ENCODE assay signal across 16 cellular contexts in the genomic region with DNA sequence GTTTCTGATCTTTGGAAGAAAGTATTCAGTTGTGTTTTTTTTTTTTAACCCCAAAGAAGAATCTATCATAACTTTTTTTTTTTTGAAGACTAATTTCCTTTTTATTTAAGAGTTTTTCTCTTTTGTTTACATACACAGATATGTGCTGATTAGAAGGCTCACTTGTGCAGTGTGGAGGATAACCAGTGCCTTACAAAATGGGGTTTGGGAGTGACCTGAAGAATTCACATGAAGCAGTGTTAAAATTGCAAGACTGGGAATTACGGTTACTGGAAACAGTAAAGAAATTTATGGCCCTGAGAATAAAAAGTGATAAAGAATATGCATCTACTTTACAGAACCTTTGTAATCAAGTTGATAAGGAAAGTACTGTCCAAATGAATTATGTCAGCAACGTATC. TPM values are rescaled to one million over a fixed set of nuclear protein-coding genes. Genes with fewer than 3 reads are reported as not detected.
DNase-seq lines count a peak whose midpoint lies in the region; TF ChIP-seq lines count a peak whose summit lies in the region.
"Had no signal": no experiment of that assay in that cellular context is flagged by ENCODE, and none has a peak within 500 bp of the region (broad histone marks: within the 10 kb centered on the region; RNA-seq: fewer than 3 reads in every experiment).

No MANE protein-coding gene starts in this region.

- H4K91ac ChIP-seq in mesenchymal stem cell (ENCODE audit: low read length), result no peak overlapping the region

- H2AFZ ChIP-seq in mesenchymal stem cell (ENCODE audit: low read depth, low read length), result no peak overlapping the region
- H2AFZ ChIP-seq: GM23338 had no signal

- no peak overlapping the region for H2BK15ac ChIP-seq in mesenchymal stem cell (ENCODE audit: low read depth, poor library complexity, severe bottlenecking)

- peak overlapping the region; percentile 11; the same call in 1 of the 2 replicates for H3K27ac ChIP-seq in VCaP
- no peak overlapping the region for H3K27ac ChIP-seq in mesenchymal stem cell (ENCODE audit: low read length, poor library complexity, severe bottlenecking)
- no peak overlapping the region for H3K27ac ChIP-seq in spleen

- no peak overlapping the region for H2BK12ac ChIP-seq in mesenchymal stem cell (ENCODE audit: low read length in 2 of 2)

- no peaks in the 10 kb centered on the region for H3K4me1 ChIP-seq in mesenchymal stem cell (ENCODE audit: control insufficient read depth, insufficient read depth, low read depth, low read length)
- no peaks in the 10 kb centered on the region for H3K4me1 ChIP-seq in BE2C
- H3K4me1 ChIP-seq in spleen, result no peaks in the 10 kb centered on the region
- H3K4me1 ChIP-seq: Caco-2 had no signal

- H3K18ac ChIP-seq in mesenchymal stem cell (ENCODE audit: low read depth in 1 of 2, low read length in 2 of 2), result no peak overlapping the region

- TF ChIP-seq CTCF in HFFc6 (IDR thresholded peaks at IDR 0.05) (no peak), VCaP (conservative IDR thresholded peaks at IDR 0.05) (no peak), BE2C (IDR thresholded peaks at IDR 0.05; ENCODE audit: low read depth, low read length) (no peak), spleen (IDR thresholded peaks at IDR 0.05 in 8 of 11, conservative IDR thresholded peaks at IDR 0.05 in 3 of 11) (no peak)

- H3K36me3 ChIP-seq in mesenchymal stem cell (ENCODE audit: control insufficient read depth in 1 of 2, insufficient read depth in 2 of 2, low read depth in 1 of 2, low read length in 2 of 2) (peaks cover 8 to 9% of the 10 kb centered on the region in 2 experiments), BE2C (no peaks in the 10 kb centered on the region), spleen (peaks cover 0 to 39% (median 0%) of the 10 kb centered on the region in 6 donors)

- H3K9me3 ChIP-seq in mesenchymal stem cell (ENCODE audit: control insufficient read depth, low read length) (peaks cover 3% of the 10 kb centered on the region), BE2C (no peaks in the 10 kb centered on the region), spleen (peaks cover 0 to 11% (median 3%) of the 10 kb centered on the region in 8 donors)
- H3K9me3 ChIP-seq: Caco-2 had no signal

- H3K4me2 ChIP-seq in mesenchymal stem cell (ENCODE audit: low read length, poor library complexity, severe bottlenecking), result no peak overlapping the region
- H3K4me2 ChIP-seq: GM23338 had no signal

- H3K4me3 ChIP-seq in mesenchymal stem cell (ENCODE audit: insufficient read depth in 1 of 2, low read depth in 1 of 2, low read length in 2 of 2) (no peak overlapping the region), BE2C (ENCODE audit: low read depth, low read length) (no peak overlapping the region), spleen (no peak overlapping the region)
- H3K4me3 ChIP-seq: GM23338 had no signal

- H2AK5ac ChIP-seq in mesenchymal stem cell (ENCODE audit: low read length, severe bottlenecking), result no peak overlapping the region

- peaks cover 24% of the 10 kb centered on the region for H3K79me1 ChIP-seq in mesenchymal stem cell (replicated peaks; ENCODE audit: low read length, poor library complexity, severe bottlenecking)

- H3K4ac ChIP-seq in mesenchymal stem cell (ENCODE audit: low read depth in 1 of 2, low read length in 2 of 2), result no peak overlapping the region

- no peak overlapping the region for H2BK120ac ChIP-seq in mesenchymal stem cell (ENCODE audit: low read depth, low read length)

- H3K14ac ChIP-seq in mesenchymal stem cell (ENCODE audit: low read length in 2 of 2), result no peak overlapping the region

- intact Hi-C loops in spleen (cut with DNase I; ENCODE audit: low total_unique reads), result no loop called here
- intact Hi-C loops in activated CD4-positive, alpha-beta T cell treated with anti-CD3 and anti-CD28 coated beads, Interleukin-2, amount 10 ng/mL, durations not matched to agents 24 days and 14 days (cut with micrococcal nuclease), result no loop called here

- H3K4me1 Mint-ChIP-seq in HFFc6 (ENCODE audit: low read depth), result peaks cover 57% of the 10 kb centered on the region
- peaks cover 2% of the 10 kb centered on the region for H3K4me1 Mint-ChIP-seq in activated CD4-positive, alpha-beta T cell treated with anti-CD3 and anti-CD28 coated beads, Interleukin-2, amount 10 ng/mL, durations not matched to agents 24 days and 14 days
- H3K4me1 Mint-ChIP-seq: CD8-positive, alpha-beta memory T cell had no signal

- H3K27me3 ChIP-seq in mesenchymal stem cell (ENCODE audit: control insufficient read depth in 1 of 2, insufficient read depth in 1 of 2, low read length in 2 of 2) (no peaks in the 10 kb centered on the region), BE2C (no peaks in the 10 kb centered on the region), spleen (replicated peaks in 1 of 7) (no peaks in the 10 kb centered on the region)

- H3K23ac ChIP-seq in mesenchymal stem cell (ENCODE audit: low read length in 2 of 2), result no peak overlapping the region

- peaks cover 6% of the 10 kb centered on the region for H3K9me3 Mint-ChIP-seq in HFFc6
- H3K9me3 Mint-ChIP-seq in activated CD4-positive, alpha-beta T cell treated with anti-CD3 and anti-CD28 coated beads, Interleukin-2, amount 10 ng/mL, durations not matched to agents 24 days and 14 days, result peaks cover under 1% of the 10 kb centered on the region

- DNase-seq in HFFc6, result no peak
- DNase-seq in mesenchymal stem cell, result peak; percentile 34
- no peak for DNase-seq in BE2C
- DNase-seq in COR-L47 (lab: John Stamatoyannopoulos, UW), result no peak
- DNase-seq in spleen, result no peak
- DNase-seq in activated CD4-positive, alpha-beta T cell treated with anti-CD3 and anti-CD28 coated beads, Interleukin-2, amount 10 ng/mL, durations not matched to agents 24 days and 14 days, result no peak
- DNase-seq: 8988T; C1 segment of cervical spinal cord; Caco-2; CD4-positive, CD25-positive, alpha-beta regulatory T cell; CD8-positive, alpha-beta memory T cell; HCEC 1CT; IMR-90 had no signal

- WGBS in mesenchymal stem cell, result no CpG with 5 or more reads among the region's 2 CpGs
- WGBS in spleen, 5 donors, result 83 to 92% (median 84%) methylated on average over 2 of the region's 2 CpGs

- H3K4me3 Mint-ChIP-seq in HFFc6, result no peak overlapping the region
- no peak overlapping the region for H3K4me3 Mint-ChIP-seq in activated CD4-positive, alpha-beta T cell treated with anti-CD3 and anti-CD28 coated beads, Interleukin-2, amount 10 ng/mL, durations not matched to agents 24 days and 14 days
- H3K4me3 Mint-ChIP-seq: B cell; CD8-positive, alpha-beta memory T cell; GM23338 had no signal

- H3K36me3 Mint-ChIP-seq in HFFc6 (ENCODE audit: low read depth), result peaks cover 47% of the 10 kb centered on the region
- no peaks in the 10 kb centered on the region for H3K36me3 Mint-ChIP-seq in activated CD4-positive, alpha-beta T cell treated with anti-CD3 and anti-CD28 coated beads, Interleukin-2, amount 10 ng/mL, durations not matched to agents 24 days and 14 days (ENCODE audit: low read depth)

- H3K27ac Mint-ChIP-seq in HFFc6, result peak overlapping the region; percentile 27; the same call in 1 of the 2 replicates
- no peak overlapping the region for H3K27ac Mint-ChIP-seq in activated CD4-positive, alpha-beta T cell treated with anti-CD3 and anti-CD28 coated beads, Interleukin-2, amount 10 ng/mL, durations not matched to agents 24 days and 14 days
- H3K27ac Mint-ChIP-seq: B cell; CD4-positive, CD25-positive, alpha-beta regulatory T cell; CD8-positive, alpha-beta memory T cell; GM23338 had no signal

- TF ChIP-seq POLR2A in spleen (IDR thresholded peaks at IDR 0.05), result no peak

- no peak overlapping the region for H2BK5ac ChIP-seq in mesenchymal stem cell (ENCODE audit: low read depth, low read length, poor library complexity, severe bottlenecking)

- H3K27me3 Mint-ChIP-seq in HFFc6 (ENCODE audit: insufficient read depth), result peaks cover 1% of the 10 kb centered on the region; the same call in 1 of the 2 replicates
- no peaks in the 10 kb centered on the region for H3K27me3 Mint-ChIP-seq in activated CD4-positive, alpha-beta T cell treated with anti-CD3 and anti-CD28 coated beads, Interleukin-2, amount 10 ng/mL, durations not matched to agents 24 days and 14 days
- H3K27me3 Mint-ChIP-seq: B cell; CD4-positive, CD25-positive, alpha-beta regulatory T cell; CD8-positive, alpha-beta memory T cell had no signal

- no peak overlapping the region for H4K8ac ChIP-seq in mesenchymal stem cell (ENCODE audit: low read length)

- H3K9ac ChIP-seq in mesenchymal stem cell (ENCODE audit: low read length), result no peak overlapping the region

RNA-seq across cellular contexts. Expression of a gene that starts 50.3 kb away (rescaled TPM):
- 10 to 100 TPM; 20.2 to 24.6 (median 22.9) TPM for total RNA-seq in HFFc6 (2021; fragmentation: NEBNext Ultra II Directional; extraction: Animal tissue kit (Norgen Biotek cat#: 25700))
- 11.6 TPM for polyA plus RNA-seq in mesenchymal stem cell (2013, experiment 1 of 2)
- polyA plus RNA-seq in mesenchymal stem cell (2013, experiment 2 of 2), result 9.9 TPM
- 6.9 TPM for polyA plus RNA-seq in BE2C (2012; ENCODE audit: insufficient read depth, insufficient read length, low read depth)
- 10 to 100 TPM; 16.7 to 38.8 (median 28.2) TPM for total RNA-seq in spleen
- 1 to 10 TPM in 2 of 3 donors, under 1 TPM in 1; 0.96 to 1.5 (median 1.2) TPM for polyA plus RNA-seq in spleen
- total RNA-seq in activated CD4-positive, alpha-beta T cell treated with anti-CD3 and anti-CD28 coated beads, Interleukin-2, amount 10 ng/mL, durations not matched to agents 24 days and 14 days, result 3.5 and 4.3 TPM in 2 replicates
